1 cellular context compared by ENCODE assay signal in genomic region chr5:41420509-41421067, GRCh38.
TF ChIP-seq lines count a peak whose summit lies in the region.

No MANE protein-coding gene starts in this region.

TF ChIP-seq in IMR-90, 13 proteins besides CTCF, POLR2A, EP300 and RAD21:
- no peak for TF ChIP-seq USF2 (IDR thresholded peaks at IDR 0.05; ENCODE audit: low read depth, low read length)
- TF ChIP-seq RCOR1 (IDR thresholded peaks at IDR 0.05; ENCODE audit: insufficient replicate concordance, low read length), result no peak
- no peak for TF ChIP-seq NFE2L2 (IDR thresholded peaks at IDR 0.05; ENCODE audit: low read depth, low read length)
- TF ChIP-seq MAFK (IDR thresholded peaks at IDR 0.05; ENCODE audit: low read depth, low read length), result peak; percentile 80
- TF ChIP-seq FOS (IDR thresholded peaks at IDR 0.05; ENCODE audit: low read depth, low read length), result no peak
- no peak for TF ChIP-seq BHLHE40 (IDR thresholded peaks at IDR 0.05; ENCODE audit: low read depth, low read length)
- no peak for TF ChIP-seq RFX5 (IDR thresholded peaks at IDR 0.05; ENCODE audit: low read depth, low read length)
- TF ChIP-seq MXI1 (IDR thresholded peaks at IDR 0.05; ENCODE audit: borderline replicate concordance, low read depth, low read length), result no peak
- TF ChIP-seq ELK1 (IDR thresholded peaks at IDR 0.05; ENCODE audit: borderline replicate concordance, low read depth, low read length), result no peak
